ENCODE assay signal across 23 cellular contexts in the genomic region with DNA sequence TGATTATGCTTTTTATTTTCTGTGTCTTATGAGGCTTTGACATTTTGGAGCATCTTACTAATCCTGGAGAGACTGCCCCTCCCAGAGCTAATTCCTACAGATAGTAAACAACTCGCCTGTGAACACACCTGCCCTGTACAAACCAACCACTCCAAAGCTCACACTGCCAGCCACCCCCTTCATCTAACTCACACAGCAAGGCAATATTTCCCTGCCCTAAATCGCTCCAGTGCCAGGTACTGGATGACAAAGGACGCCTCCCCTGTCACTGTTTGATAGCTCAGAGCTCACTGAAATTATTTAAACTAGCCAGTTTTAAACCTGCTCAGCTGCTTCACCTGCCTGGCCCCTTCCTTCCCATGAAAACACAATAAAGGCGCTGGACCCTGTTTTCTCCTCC.
"Had no signal": no experiment of that assay in that cellular context is flagged by ENCODE, and none has a peak within 500 bp of the region (broad histone marks: within the 10 kb centered on the region; RNA-seq: fewer than 3 reads in every experiment).

No MANE protein-coding gene starts in this region.

- H3K27me3 ChIP-seq: breast epithelium, gastroesophageal sphincter, stomach, suprapubic skin, tibial nerve, uterus had no signal

- H3K36me3 Mint-ChIP-seq: activated naive CD8-positive, alpha-beta T cell treated with anti-CD3 and anti-CD28 coated beads, Interleukin-2, amount 10 ng/mL, durations not matched to agents 7 days and 5 days; natural killer cell treated with Interleukin-12 subunit alpha and Interleukin-12 subunit beta and Interleukin-15 and Interleukin-18, amount 100 ng/mL, for 72 hours; stimulated activated effector memory CD8-positive, alpha-beta T cell treated with anti-CD3 and anti-CD28 coated beads, Interleukin-12 subunit alpha, Interleukin-12 subunit beta, amount 100 ng/mL, for 72 hours had no signal

- H3K36me3 ChIP-seq: breast epithelium, gastroesophageal sphincter, neutrophil, pancreas, stomach, suprapubic skin, tibial nerve, uterus had no signal

- H3K4me3 ChIP-seq: breast epithelium, coronary artery, gastroesophageal sphincter, lung, pancreas, stomach, suprapubic skin, tibial nerve, uterus had no signal

- H3K27me3 Mint-ChIP-seq: activated naive CD8-positive, alpha-beta T cell treated with anti-CD3 and anti-CD28 coated beads, Interleukin-2, amount 10 ng/mL, durations not matched to agents 7 days and 5 days had no signal

- ATAC-seq: gastroesophageal sphincter; natural killer cell treated with Interleukin-12 subunit alpha and Interleukin-12 subunit beta and Interleukin-15 and Interleukin-18, amount 100 ng/mL, for 72 hours; pancreas; right cardiac atrium; stimulated activated effector memory CD8-positive, alpha-beta T cell treated with anti-CD3 and anti-CD28 coated beads, Interleukin-12 subunit alpha, Interleukin-12 subunit beta, amount 100 ng/mL, for 72 hours had no signal

- H3K4me3 Mint-ChIP-seq: activated B cell treated with CpG ODN at 0.5 μM for 24 hours; activated naive CD4-positive, alpha-beta T cell treated with anti-CD3 and anti-CD28 coated beads for 36 hours; activated naive CD8-positive, alpha-beta T cell treated with anti-CD3 and anti-CD28 coated beads, Interleukin-2, amount 10 ng/mL, durations not matched to agents 7 days and 5 days; natural killer cell treated with Interleukin-12 subunit alpha and Interleukin-12 subunit beta and Interleukin-15 and Interleukin-18, amount 100 ng/mL, for 72 hours; stimulated activated effector memory CD8-positive, alpha-beta T cell treated with anti-CD3 and anti-CD28 coated beads, Interleukin-12 subunit alpha, Interleukin-12 subunit beta, amount 100 ng/mL, for 72 hours had no signal

- H3K27ac Mint-ChIP-seq: activated B cell treated with CpG ODN at 0.5 μM for 24 hours; activated naive CD4-positive, alpha-beta T cell treated with anti-CD3 and anti-CD28 coated beads for 36 hours; activated naive CD8-positive, alpha-beta T cell treated with anti-CD3 and anti-CD28 coated beads, Interleukin-2, amount 10 ng/mL, durations not matched to agents 7 days and 5 days; natural killer cell treated with Interleukin-12 subunit alpha and Interleukin-12 subunit beta and Interleukin-15 and Interleukin-18, amount 100 ng/mL, for 72 hours; stimulated activated effector memory CD8-positive, alpha-beta T cell treated with anti-CD3 and anti-CD28 coated beads, Interleukin-12 subunit alpha, Interleukin-12 subunit beta, amount 100 ng/mL, for 72 hours had no signal

- H3K9me3 ChIP-seq: breast epithelium, gastroesophageal sphincter, neutrophil, pancreas, stomach, suprapubic skin, tibial nerve, uterus had no signal

- H3K9me3 Mint-ChIP-seq: activated B cell treated with CpG ODN at 0.5 μM for 24 hours; activated naive CD4-positive, alpha-beta T cell treated with anti-CD3 and anti-CD28 coated beads for 36 hours; activated naive CD8-positive, alpha-beta T cell treated with anti-CD3 and anti-CD28 coated beads, Interleukin-2, amount 10 ng/mL, durations not matched to agents 7 days and 5 days; stimulated activated effector memory CD8-positive, alpha-beta T cell treated with anti-CD3 and anti-CD28 coated beads, Interleukin-12 subunit alpha, Interleukin-12 subunit beta, amount 100 ng/mL, for 72 hours had no signal

- DNase-seq: activated B cell treated with CpG ODN at 0.5 μM for 24 hours; activated CD4-positive, alpha-beta T cell treated with anti-CD3 and anti-CD28 coated beads for 4 hours; activated CD4-positive, alpha-beta T cell treated with anti-CD3 and anti-CD28 coated beads, Interleukin-2, amount 50 U/mL, for 48 hours; activated CD8-positive, alpha-beta memory T cell treated with anti-CD3 and anti-CD28 coated beads, Interleukin-2, amount 50 U/mL, for 48 hours; activated naive CD4-positive, alpha-beta T cell treated with anti-CD3 and anti-CD28 coated beads for 36 hours; activated naive CD8-positive, alpha-beta T cell treated with anti-CD3 and anti-CD28 coated beads, Interleukin-2, amount 10 ng/mL, durations not matched to agents 7 days and 5 days; activated T-cell treated with anti-CD3 and anti-CD28 coated beads, Interleukin-2, amount 50 U/mL, for 48 hours; amniotic stem cell; pancreas; right cardiac atrium; stimulated activated CD4-positive, alpha-beta T cell treated with anti-CD3 and anti-CD28 coated beads, Interleukin-2, amount 100 ng/mL, for 24 hours; stomach; T-helper 9 cell; uterus had no signal

- H3K27ac ChIP-seq: breast epithelium, coronary artery, gastroesophageal sphincter, neutrophil, pancreas, stomach, suprapubic skin, tibial nerve, uterus had no signal

- H3K4me1 Mint-ChIP-seq: activated B cell treated with CpG ODN at 0.5 μM for 24 hours; activated naive CD8-positive, alpha-beta T cell treated with anti-CD3 and anti-CD28 coated beads, Interleukin-2, amount 10 ng/mL, durations not matched to agents 7 days and 5 days; stimulated activated effector memory CD8-positive, alpha-beta T cell treated with anti-CD3 and anti-CD28 coated beads, Interleukin-12 subunit alpha, Interleukin-12 subunit beta, amount 100 ng/mL, for 72 hours had no signal

- H3K4me1 ChIP-seq: breast epithelium, pancreas, stomach, suprapubic skin, tibial nerve, uterus had no signal
